10 cellular contexts compared by ENCODE assay signal in genomic region chr12:21294176-21294575, GRCh38. TPM values are rescaled to one million over a fixed set of nuclear protein-coding genes. Genes with fewer than 3 reads are reported as not detected.
"Had no signal": no experiment of that assay in that cellular context is flagged by ENCODE, and none has a peak within 500 bp of the region (broad histone marks: within the 10 kb centered on the region; RNA-seq: fewer than 3 reads in every experiment).

No MANE protein-coding gene starts in this region.

- H3K27ac ChIP-seq: GM23248 had no signal

- DNase-seq: GM23248, GOT3, H7, HFFc6, IMR-90 had no signal

- H2AFZ ChIP-seq: GM23248 had no signal

- H3K9ac ChIP-seq: GM23248 had no signal

- H3K4me1 ChIP-seq: HAP-1 had no signal

- ATAC-seq: HCT116, K562 had no signal

- H3K36me3 ChIP-seq: HAP-1 had no signal

- H3K4me3 ChIP-seq: GM23248, HAP-1, K562 had no signal

- H3K9me3 ChIP-seq: HAP-1 had no signal

RNA-seq across cellular contexts. Expression of gene SLCO1A2, which starts 40.5 kb away (rescaled TPM):
- total RNA-seq: GM23248, H4, HFFc6, HT-29, IMR-90 had no signal
- polyA plus RNA-seq: GM23248, IMR-90 had no signal
